ENCODE assay signal across 1 cellular context in the genomic region with DNA sequence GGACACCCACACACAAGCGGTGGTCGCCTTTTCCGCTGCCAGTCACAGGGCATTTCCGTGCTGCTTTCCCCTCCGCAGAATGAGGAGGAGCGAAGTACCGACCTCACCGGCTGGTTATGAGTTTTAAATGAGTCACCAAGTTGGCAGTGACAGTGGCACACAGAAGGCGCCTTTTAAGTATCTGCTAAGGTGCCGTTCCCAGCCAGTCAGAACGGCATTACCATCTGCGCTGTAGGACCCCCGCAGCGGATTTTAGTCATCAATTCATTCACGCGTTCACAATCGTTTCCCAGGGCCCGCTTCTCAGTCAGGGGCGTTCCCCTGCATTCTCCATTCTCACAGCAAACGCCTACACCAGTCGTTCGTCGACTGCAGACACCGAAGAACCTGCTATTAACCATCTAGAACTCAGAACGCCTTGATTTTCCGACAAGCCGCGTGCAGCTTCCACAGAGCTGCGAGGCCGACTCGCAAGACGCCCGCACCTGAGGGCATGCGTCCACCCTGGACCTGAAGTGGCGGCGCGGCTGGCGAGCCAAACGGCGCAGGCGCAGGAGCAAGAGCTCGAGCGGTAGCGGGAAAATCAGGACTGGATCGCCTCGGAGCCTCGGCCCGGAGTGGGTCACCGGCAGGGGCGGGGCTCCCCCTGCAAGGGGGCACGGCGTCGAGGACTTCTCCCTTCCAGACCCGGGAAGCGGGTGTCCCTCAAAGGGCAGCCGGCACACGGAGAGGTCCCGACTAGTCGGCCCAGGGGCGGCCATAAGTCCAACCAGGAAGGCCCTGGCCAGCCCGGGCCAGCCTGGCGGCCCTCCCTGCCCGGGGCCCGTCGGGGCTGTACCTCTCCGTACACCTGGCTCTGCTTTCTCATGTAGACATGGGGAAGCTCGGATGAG.
TF ChIP-seq lines count a peak whose summit lies in the region.

No MANE protein-coding gene starts in this region.

TF ChIP-seq in HEK293, 187 proteins besides CTCF, POLR2A, EP300 and RAD21 (continued from another document and continues in another):
- TF ChIP-seq, protein P1, sequence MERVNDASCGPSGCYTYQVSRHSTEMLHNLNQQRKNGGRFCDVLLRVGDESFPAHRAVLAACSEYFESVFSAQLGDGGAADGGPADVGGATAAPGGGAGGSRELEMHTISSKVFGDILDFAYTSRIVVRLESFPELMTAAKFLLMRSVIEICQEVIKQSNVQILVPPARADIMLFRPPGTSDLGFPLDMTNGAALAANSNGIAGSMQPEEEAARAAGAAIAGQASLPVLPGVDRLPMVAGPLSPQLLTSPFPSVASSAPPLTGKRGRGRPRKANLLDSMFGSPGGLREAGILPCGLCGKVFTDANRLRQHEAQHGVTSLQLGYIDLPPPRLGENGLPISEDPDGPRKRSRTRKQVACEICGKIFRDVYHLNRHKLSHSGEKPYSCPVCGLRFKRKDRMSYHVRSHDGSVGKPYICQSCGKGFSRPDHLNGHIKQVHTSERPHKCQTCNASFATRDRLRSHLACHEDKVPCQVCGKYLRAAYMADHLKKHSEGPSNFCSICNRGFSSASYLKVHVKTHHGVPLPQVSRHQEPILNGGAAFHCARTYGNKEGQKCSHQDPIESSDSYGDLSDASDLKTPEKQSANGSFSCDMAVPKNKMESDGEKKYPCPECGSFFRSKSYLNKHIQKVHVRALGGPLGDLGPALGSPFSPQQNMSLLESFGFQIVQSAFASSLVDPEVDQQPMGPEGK (tag by site-specific recombination; IDR thresholded peaks at IDR 0.05) = peak; percentile 87
- TF ChIP-seq ZNF830 (tag by site-specific recombination; IDR thresholded peaks at IDR 0.05; ENCODE audit: low read depth) (no peak), ZNF670 (tag by site-specific recombination; IDR thresholded peaks at IDR 0.05; ENCODE audit: low read depth) (no peak), ZNF654 (tag by site-specific recombination; IDR thresholded peaks at IDR 0.05; ENCODE audit: low read depth) (no peak), ZBTB17 (tag by site-specific recombination; IDR thresholded peaks at IDR 0.05) (no peak), ZNF626 (tag by site-specific recombination; IDR thresholded peaks at IDR 0.05) (no peak), ZNF621 (tag by site-specific recombination; IDR thresholded peaks at IDR 0.05) (no peak), ZNF19 (tag by site-specific recombination; IDR thresholded peaks at IDR 0.05; ENCODE audit: low read depth) (no peak), ZBTB21 (tag by site-specific recombination; IDR thresholded peaks at IDR 0.05) (no peak), ZIC2 (tag by site-specific recombination; IDR thresholded peaks at IDR 0.05) (peak; percentile 40), ZNF223 (tag by site-specific recombination; IDR thresholded peaks at IDR 0.05) (no peak; the same call in 1 of the 2 replicates), ZNF2 (tag by site-specific recombination; IDR thresholded peaks at IDR 0.05) (peak; percentile 21; the same call in 1 of the 2 replicates), KLF16 (tag by site-specific recombination; IDR thresholded peaks at IDR 0.05) (peak; percentile 93), ZNF416 (tag by site-specific recombination; IDR thresholded peaks at IDR 0.05) (no peak), ZNF701 (tag by site-specific recombination; IDR thresholded peaks at IDR 0.05) (no peak), ZNF214 (tag by site-specific recombination; IDR thresholded peaks at IDR 0.05; ENCODE audit: borderline replicate concordance) (no peak), ZNF76 (tag by site-specific recombination; IDR thresholded peaks at IDR 0.05; ENCODE audit: borderline replicate concordance, low read depth) (peak; percentile 22; the same call in 1 of the 2 replicates), MEIS1 (CRISPR knock-in tag; IDR thresholded peaks at IDR 0.05; ENCODE audit: borderline replicate concordance) (no peak), GLI2 (tag by site-specific recombination; IDR thresholded peaks at IDR 0.05; ENCODE audit: borderline replicate concordance, low read depth) (no peak), SCRT2 (tag by site-specific recombination; IDR thresholded peaks at IDR 0.05) (no peak), MZF1 (tag by site-specific recombination; IDR thresholded peaks at IDR 0.05; ENCODE audit: borderline replicate concordance) (no peak), HOXA7 (CRISPR knock-in tag; IDR thresholded peaks at IDR 0.05; ENCODE audit: borderline replicate concordance) (no peak), OVOL3 (tag by site-specific recombination; IDR thresholded peaks at IDR 0.05) (no peak), KLF10 (tag by site-specific recombination; IDR thresholded peaks at IDR 0.05) (peak; percentile 62; the same call in 1 of the 2 replicates), SETDB1 (IDR thresholded peaks at IDR 0.05; ENCODE audit: insufficient read length, low read length) (peak; percentile 81), ZNF558 (tag by site-specific recombination; IDR thresholded peaks at IDR 0.05) (no peak; the same call in 1 of the 2 replicates), TRIM28 (IDR thresholded peaks at IDR 0.05; ENCODE audit: borderline replicate concordance, low read length) (0 out of 2 replicates have a peak, but pooled peaks have one; percentile 29), SP2 (tag by site-specific recombination; IDR thresholded peaks at IDR 0.05) (peak; percentile 5; the same call in 1 of the 2 replicates), ZNF660 (tag by site-specific recombination; IDR thresholded peaks at IDR 0.05) (0 out of 2 replicates have a peak, but pooled peaks have one; percentile 64), ZNF610 (tag by site-specific recombination; IDR thresholded peaks at IDR 0.05; ENCODE audit: borderline replicate concordance) (no peak), GLI4 (tag by site-specific recombination; IDR thresholded peaks at IDR 0.05) (no peak), ZFHX2 (tag by site-specific recombination; conservative IDR thresholded peaks at IDR 0.05) (no peak), ZNF585B (tag by site-specific recombination; IDR thresholded peaks at IDR 0.05) (no peak), ZNF302 (tag by site-specific recombination; IDR thresholded peaks at IDR 0.05; ENCODE audit: low read depth) (no peak), ZNF292 (tag by site-specific recombination; IDR thresholded peaks at IDR 0.05; ENCODE audit: borderline replicate concordance, low read depth) (no peak), ZNF16 (tag by site-specific recombination; IDR thresholded peaks at IDR 0.05; ENCODE audit: low read depth) (no peak)
- TF ChIP-seq, protein P2, sequence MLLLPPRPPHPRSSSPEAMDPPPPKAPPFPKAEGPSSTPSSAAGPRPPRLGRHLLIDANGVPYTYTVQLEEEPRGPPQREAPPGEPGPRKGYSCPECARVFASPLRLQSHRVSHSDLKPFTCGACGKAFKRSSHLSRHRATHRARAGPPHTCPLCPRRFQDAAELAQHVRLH (tag by site-specific recombination; IDR thresholded peaks at IDR 0.05) = peak; percentile 27
- TF ChIP-seq, protein P3, sequence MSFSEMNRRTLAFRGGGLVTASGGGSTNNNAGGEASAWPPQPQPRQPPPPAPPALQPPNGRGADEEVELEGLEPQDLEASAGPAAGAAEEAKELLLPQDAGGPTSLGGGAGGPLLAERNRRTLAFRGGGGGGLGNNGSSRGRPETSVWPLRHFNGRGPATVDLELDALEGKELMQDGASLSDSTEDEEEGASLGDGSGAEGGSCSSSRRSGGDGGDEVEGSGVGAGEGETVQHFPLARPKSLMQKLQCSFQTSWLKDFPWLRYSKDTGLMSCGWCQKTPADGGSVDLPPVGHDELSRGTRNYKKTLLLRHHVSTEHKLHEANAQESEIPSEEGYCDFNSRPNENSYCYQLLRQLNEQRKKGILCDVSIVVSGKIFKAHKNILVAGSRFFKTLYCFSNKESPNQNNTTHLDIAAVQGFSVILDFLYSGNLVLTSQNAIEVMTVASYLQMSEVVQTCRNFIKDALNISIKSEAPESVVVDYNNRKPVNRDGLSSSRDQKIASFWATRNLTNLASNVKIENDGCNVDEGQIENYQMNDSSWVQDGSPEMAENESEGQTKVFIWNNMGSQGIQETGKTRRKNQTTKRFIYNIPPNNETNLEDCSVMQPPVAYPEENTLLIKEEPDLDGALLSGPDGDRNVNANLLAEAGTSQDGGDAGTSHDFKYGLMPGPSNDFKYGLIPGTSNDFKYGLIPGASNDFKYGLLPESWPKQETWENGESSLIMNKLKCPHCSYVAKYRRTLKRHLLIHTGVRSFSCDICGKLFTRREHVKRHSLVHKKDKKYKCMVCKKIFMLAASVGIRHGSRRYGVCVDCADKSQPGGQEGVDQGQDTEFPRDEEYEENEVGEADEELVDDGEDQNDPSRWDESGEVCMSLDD (tag by site-specific recombination; IDR thresholded peaks at IDR 0.05) = peak; percentile 53; the same call in 1 of the 2 replicates
- TF ChIP-seq, protein P4, sequence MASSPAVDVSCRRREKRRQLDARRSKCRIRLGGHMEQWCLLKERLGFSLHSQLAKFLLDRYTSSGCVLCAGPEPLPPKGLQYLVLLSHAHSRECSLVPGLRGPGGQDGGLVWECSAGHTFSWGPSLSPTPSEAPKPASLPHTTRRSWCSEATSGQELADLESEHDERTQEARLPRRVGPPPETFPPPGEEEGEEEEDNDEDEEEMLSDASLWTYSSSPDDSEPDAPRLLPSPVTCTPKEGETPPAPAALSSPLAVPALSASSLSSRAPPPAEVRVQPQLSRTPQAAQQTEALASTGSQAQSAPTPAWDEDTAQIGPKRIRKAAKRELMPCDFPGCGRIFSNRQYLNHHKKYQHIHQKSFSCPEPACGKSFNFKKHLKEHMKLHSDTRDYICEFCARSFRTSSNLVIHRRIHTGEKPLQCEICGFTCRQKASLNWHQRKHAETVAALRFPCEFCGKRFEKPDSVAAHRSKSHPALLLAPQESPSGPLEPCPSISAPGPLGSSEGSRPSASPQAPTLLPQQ (tag by site-specific recombination; IDR thresholded peaks at IDR 0.05) = peak; percentile 73; the same call in 1 of the 2 replicates
- TF ChIP-seq, protein P5, sequence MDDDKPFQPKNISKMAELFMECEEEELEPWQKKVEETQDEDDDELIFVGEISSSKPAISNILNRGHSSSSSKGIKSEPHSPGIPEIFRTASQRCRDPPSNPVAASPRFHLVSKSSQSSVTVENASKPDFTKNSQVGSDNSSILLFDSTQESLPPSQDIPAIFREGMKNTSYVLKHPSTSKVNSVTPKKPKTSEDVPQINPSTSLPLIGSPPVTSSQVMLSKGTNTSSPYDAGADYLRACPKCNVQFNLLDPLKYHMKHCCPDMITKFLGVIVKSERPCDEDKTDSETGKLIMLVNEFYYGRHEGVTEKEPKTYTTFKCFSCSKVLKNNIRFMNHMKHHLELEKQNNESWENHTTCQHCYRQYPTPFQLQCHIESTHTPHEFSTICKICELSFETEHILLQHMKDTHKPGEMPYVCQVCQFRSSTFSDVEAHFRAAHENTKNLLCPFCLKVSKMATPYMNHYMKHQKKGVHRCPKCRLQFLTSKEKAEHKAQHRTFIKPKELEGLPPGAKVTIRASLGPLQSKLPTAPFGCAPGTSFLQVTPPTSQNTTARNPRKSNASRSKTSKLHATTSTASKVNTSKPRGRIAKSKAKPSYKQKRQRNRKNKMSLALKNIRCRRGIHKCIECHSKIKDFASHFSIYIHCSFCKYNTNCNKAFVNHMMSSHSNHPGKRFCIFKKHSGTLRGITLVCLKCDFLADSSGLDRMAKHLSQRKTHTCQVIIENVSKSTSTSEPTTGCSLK (tag by site-specific recombination; IDR thresholded peaks at IDR 0.05) = no peak
- TF ChIP-seq, protein P6, sequence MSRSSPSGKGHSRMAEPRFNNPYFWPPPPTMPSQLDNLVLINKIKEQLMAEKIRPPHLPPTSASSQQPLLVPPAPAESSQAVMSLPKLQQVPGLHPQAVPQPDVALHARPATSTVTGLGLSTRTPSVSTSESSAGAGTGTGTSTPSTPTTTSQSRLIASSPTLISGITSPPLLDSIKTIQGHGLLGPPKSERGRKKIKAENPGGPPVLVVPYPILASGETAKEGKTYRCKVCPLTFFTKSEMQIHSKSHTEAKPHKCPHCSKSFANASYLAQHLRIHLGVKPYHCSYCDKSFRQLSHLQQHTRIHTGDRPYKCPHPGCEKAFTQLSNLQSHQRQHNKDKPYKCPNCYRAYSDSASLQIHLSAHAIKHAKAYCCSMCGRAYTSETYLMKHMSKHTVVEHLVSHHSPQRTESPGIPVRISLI (tag by site-specific recombination; IDR thresholded peaks at IDR 0.05) = no peak
- TF ChIP-seq, protein P7, sequence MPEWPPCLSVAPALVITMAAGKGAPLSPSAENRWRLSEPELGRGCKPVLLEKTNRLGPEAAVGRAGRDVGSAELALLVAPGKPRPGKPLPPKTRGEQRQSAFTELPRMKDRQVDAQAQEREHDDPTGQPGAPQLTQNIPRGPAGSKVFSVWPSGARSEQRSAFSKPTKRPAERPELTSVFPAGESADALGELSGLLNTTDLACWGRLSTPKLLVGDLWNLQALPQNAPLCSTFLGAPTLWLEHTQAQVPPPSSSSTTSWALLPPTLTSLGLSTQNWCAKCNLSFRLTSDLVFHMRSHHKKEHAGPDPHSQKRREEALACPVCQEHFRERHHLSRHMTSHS (tag by site-specific recombination; IDR thresholded peaks at IDR 0.05) = no peak
- TF ChIP-seq, protein P8, sequence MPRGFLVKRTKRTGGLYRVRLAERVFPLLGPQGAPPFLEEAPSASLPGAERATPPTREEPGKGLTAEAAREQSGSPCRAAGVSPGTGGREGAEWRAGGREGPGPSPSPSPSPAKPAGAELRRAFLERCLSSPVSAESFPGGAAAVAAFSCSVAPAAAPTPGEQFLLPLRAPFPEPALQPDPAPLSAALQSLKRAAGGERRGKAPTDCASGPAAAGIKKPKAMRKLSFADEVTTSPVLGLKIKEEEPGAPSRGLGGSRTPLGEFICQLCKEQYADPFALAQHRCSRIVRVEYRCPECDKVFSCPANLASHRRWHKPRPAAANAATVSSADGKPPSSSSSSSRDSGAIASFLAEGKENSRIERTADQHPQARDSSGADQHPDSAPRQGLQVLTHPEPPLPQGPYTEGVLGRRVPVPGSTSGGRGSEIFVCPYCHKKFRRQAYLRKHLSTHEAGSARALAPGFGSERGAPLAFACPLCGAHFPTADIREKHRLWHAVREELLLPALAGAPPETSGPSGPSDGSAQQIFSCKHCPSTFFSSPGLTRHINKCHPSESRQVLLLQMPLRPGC (tag by site-specific recombination; IDR thresholded peaks at IDR 0.05) = peak; percentile 31; the same call in 1 of the 2 replicates
- TF ChIP-seq, protein P9, sequence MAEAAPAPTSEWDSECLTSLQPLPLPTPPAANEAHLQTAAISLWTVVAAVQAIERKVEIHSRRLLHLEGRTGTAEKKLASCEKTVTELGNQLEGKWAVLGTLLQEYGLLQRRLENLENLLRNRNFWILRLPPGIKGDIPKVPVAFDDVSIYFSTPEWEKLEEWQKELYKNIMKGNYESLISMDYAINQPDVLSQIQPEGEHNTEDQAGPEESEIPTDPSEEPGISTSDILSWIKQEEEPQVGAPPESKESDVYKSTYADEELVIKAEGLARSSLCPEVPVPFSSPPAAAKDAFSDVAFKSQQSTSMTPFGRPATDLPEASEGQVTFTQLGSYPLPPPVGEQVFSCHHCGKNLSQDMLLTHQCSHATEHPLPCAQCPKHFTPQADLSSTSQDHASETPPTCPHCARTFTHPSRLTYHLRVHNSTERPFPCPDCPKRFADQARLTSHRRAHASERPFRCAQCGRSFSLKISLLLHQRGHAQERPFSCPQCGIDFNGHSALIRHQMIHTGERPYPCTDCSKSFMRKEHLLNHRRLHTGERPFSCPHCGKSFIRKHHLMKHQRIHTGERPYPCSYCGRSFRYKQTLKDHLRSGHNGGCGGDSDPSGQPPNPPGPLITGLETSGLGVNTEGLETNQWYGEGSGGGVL (tag by site-specific recombination; IDR thresholded peaks at IDR 0.05) = no peak; the same call in 1 of the 2 replicates
- TF ChIP-seq, protein P10, sequence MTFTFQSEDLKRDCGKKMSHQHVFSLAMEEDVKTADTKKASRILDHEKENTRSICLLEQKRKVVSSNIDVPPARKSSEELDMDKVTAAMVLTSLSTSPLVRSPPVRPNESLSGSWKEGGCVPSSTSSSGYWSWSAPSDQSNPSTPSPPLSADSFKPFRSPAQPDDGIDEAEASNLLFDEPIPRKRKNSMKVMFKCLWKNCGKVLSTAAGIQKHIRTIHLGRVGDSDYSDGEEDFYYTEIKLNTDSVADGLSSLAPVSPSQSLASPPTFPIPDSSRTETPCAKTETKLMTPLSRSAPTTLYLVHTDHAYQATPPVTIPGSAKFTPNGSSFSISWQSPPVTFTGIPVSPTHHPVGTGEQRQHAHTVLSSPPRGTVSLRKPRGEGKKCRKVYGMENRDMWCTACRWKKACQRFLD (tag by site-specific recombination; IDR thresholded peaks at IDR 0.05) = no peak
